In genomic region chrX:120664535-120664934, GRCh38 we compare ENCODE assay signal across 6 cellular contexts. TPM values are rescaled to one million over a fixed set of nuclear protein-coding genes. Genes with fewer than 3 reads are reported as not detected.
DNase-seq lines count a peak whose midpoint lies in the region; ATAC-seq and TF ChIP-seq lines count a peak whose summit lies in the region.
"Not testable (repeated sequence)": the region's sequence is repeated elsewhere in the genome, so short reads cannot be mapped to it uniquely, and the experiment has no call there.

No MANE protein-coding gene starts in this region.

- H3K79me2 ChIP-seq in ACC112 (ENCODE audit: control insufficient read depth, insufficient read depth, low read length, unreplicated experiment); HCT116 (ENCODE audit: insufficient read depth, low read length); OCI-LY7 (ENCODE audit: insufficient read depth, low read depth, low read length): not testable (repeated sequence)

- not testable (repeated sequence) for H3K9me3 Mint-ChIP-seq in activated naive CD4-positive, alpha-beta T cell treated with anti-CD3 and anti-CD28 coated beads for 36 hours; memory B cell

- not testable (repeated sequence) for H3K9me3 ChIP-seq in HCT116 (ENCODE audit: control insufficient read depth in 1 of 2, insufficient read depth in 1 of 2, low read depth in 1 of 2, low read length in 2 of 2); OCI-LY7 (ENCODE audit: low read length); adipocyte (ENCODE audit: control insufficient read depth, low read length)

- CTCF ChIA-PET in HCT116 (lab: Charles Lee): not testable (repeated sequence)
- CTCF ChIA-PET in OCI-LY7 (lab: Charles Lee; ENCODE audit: unreplicated experiment): interaction anchor here (1.0 kb wide), 1 partner anchor 178 kb away, joined by 3 read pairs; no protein-coding TSS in a partner anchor
- CTCF ChIA-PET in activated naive CD4-positive, alpha-beta T cell treated with anti-CD3 and anti-CD28 coated beads for 36 hours (lab: Charles Lee): interaction anchor here (0.7 to 2.2 kb wide), 4 partner anchors 9 to 193 kb away, joined by 3 to 6 read pairs (median 5); no protein-coding TSS in a partner anchor

- intact Hi-C loops in HCT116 (cut with micrococcal nuclease): loop anchor here (1.0 kb wide), 2 partner anchors 150 to 166 kb away; no protein-coding TSS in a partner anchor
- intact Hi-C loops in OCI-LY7 (cut with micrococcal nuclease; ENCODE audit: unreplicated experiment): loop anchor here (1.0 to 5.0 kb wide), 2 partner anchors 108 to 150 kb away; no protein-coding TSS in a partner anchor
- intact Hi-C loops in activated naive CD4-positive, alpha-beta T cell treated with anti-CD3 and anti-CD28 coated beads for 36 hours (cut with micrococcal nuclease): loop anchor here (1.0 to 10.0 kb wide), 2 partner anchors 166 to 280 kb away; no protein-coding TSS in a partner anchor

- not testable (repeated sequence) for H3K4me3 ChIP-seq in ACC112 (ENCODE audit: low read depth, low read length); HCT116 (replicated peaks in 1 of 2; ENCODE audit: low read depth in 1 of 2, low read length in 2 of 2); OCI-LY7 (ENCODE audit: low read depth, low read length, poor library complexity, severe bottlenecking); adipocyte (ENCODE audit: low read length)

- H3K4me1 Mint-ChIP-seq in activated naive CD4-positive, alpha-beta T cell treated with anti-CD3 and anti-CD28 coated beads for 36 hours (ENCODE audit: low read depth); memory B cell: not testable (repeated sequence)

- H3K4me2 ChIP-seq in HCT116 (ENCODE audit: low read length): not testable (repeated sequence)
- H3K4me2 ChIP-seq in OCI-LY7 (ENCODE audit: low read length): peak overlapping the region; percentile 42; the same call in 1 of the 2 replicates

- DNase-seq in HCT116 (ENCODE audit: low read depth, low spot score); OCI-LY7 (ENCODE audit: low spot score); activated naive CD4-positive, alpha-beta T cell treated with anti-CD3 and anti-CD28 coated beads for 36 hours; adipocyte (ENCODE audit: low read depth); memory B cell (ENCODE audit: low spot score in 2 of 2): not testable (repeated sequence)

- H2AFZ ChIP-seq in ACC112 (ENCODE audit: low read length, unreplicated experiment): not testable (repeated sequence)
- peak overlapping the region; percentile 82 for H2AFZ ChIP-seq in HCT116 (ENCODE audit: low read depth, low read length, poor library complexity, severe bottlenecking)
- H2AFZ ChIP-seq in OCI-LY7 (ENCODE audit: low read length): peak overlapping the region; percentile 67; the same call in 1 of the 2 replicates

- not testable (repeated sequence) for H3K4me1 ChIP-seq in ACC112 (ENCODE audit: control insufficient read depth, insufficient read depth, low read length, unreplicated experiment); HCT116 (ENCODE audit: control insufficient read depth in 1 of 2, insufficient read depth in 2 of 2, low read length in 2 of 2); OCI-LY7 (ENCODE audit: insufficient read depth, low read length, poor library complexity, severe bottlenecking); adipocyte (ENCODE audit: control insufficient read depth, insufficient read depth, low read length)

- H3K27me3 Mint-ChIP-seq in activated naive CD4-positive, alpha-beta T cell treated with anti-CD3 and anti-CD28 coated beads for 36 hours (ENCODE audit: low read depth); memory B cell: not testable (repeated sequence)

- ATAC-seq in HCT116; memory B cell (ENCODE audit: low read depth): not testable (repeated sequence)

- not testable (repeated sequence) for H3K9me2 ChIP-seq in HCT116 (ENCODE audit: insufficient read depth); OCI-LY7 (ENCODE audit: insufficient read depth, low read length)

- RAD21 ChIA-PET in HCT116 (lab: Charles Lee; ENCODE audit: low non-redundant PET in 1 of 2, low total read pairs in 2 of 2, uncharacterized antibody in 2 of 2, unreplicated experiment in 2 of 2): interaction anchor here in 1 of 2 experiments (0.6 kb wide), 1 partner anchor 14 kb away, joined by 3 read pairs; no protein-coding TSS in a partner anchor

- H3K27ac Mint-ChIP-seq in activated naive CD4-positive, alpha-beta T cell treated with anti-CD3 and anti-CD28 coated beads for 36 hours: peak overlapping the region; percentile 36
- peak overlapping the region; percentile 45 for H3K27ac Mint-ChIP-seq in memory B cell

- not testable (repeated sequence) for H3K9ac ChIP-seq in HCT116 (ENCODE audit: low read length)
- peak overlapping the region; percentile 54 for H3K9ac ChIP-seq in adipocyte (ENCODE audit: low read length)

- not testable (repeated sequence) for H3K27me3 ChIP-seq in ACC112 (ENCODE audit: insufficient read depth, low read length); HCT116 (ENCODE audit: insufficient read depth, low read length); adipocyte (replicated peaks; ENCODE audit: control insufficient read depth, insufficient read depth, low read length)

- H4K20me1 ChIP-seq in HCT116 (ENCODE audit: insufficient read depth); OCI-LY7 (ENCODE audit: insufficient read depth, low read length): not testable (repeated sequence)

- TF ChIP-seq RAD21 in HCT116 (IDR thresholded peaks at IDR 0.05; ENCODE audit: low read depth): not testable (repeated sequence)

- H3K27ac ChIP-seq in ACC112 (ENCODE audit: low read depth, low read length): 0 out of 2 replicates have a peak overlapping the region, but pooled peaks have one; percentile 27
- not testable (repeated sequence) for H3K27ac ChIP-seq in HCT116 (ENCODE audit: low read depth, low read length); OCI-LY7 (ENCODE audit: low read depth, low read length, poor library complexity, severe bottlenecking)

- BruUV-seq in HCT116 (replicated peaks; lab: Mats Ljungman, UMichigan); OCI-LY7 (replicated peaks; lab: Mats Ljungman, UMichigan): not testable (repeated sequence)

- H3K4me3 Mint-ChIP-seq in activated naive CD4-positive, alpha-beta T cell treated with anti-CD3 and anti-CD28 coated beads for 36 hours; memory B cell: not testable (repeated sequence)

- TF ChIP-seq CTCF in HCT116 (IDR thresholded peaks at IDR 0.05 in 2 of 3, conservative IDR thresholded peaks at IDR 0.05 in 1 of 3; ENCODE audit: borderline replicate concordance in 1 of 3, insufficient read depth in 1 of 3, low read depth in 2 of 3, low read length in 2 of 3); OCI-LY7 (conservative IDR thresholded peaks at IDR 0.05; ENCODE audit: low read length): not testable (repeated sequence)

- H3K36me3 ChIP-seq in ACC112 (ENCODE audit: insufficient read depth, low read length); HCT116 (ENCODE audit: control insufficient read depth in 1 of 2, insufficient read depth in 2 of 2, low read length in 2 of 2); OCI-LY7 (ENCODE audit: insufficient read depth, low read length); adipocyte (ENCODE audit: control insufficient read depth, insufficient read depth, low read length, severe bottlenecking): not testable (repeated sequence)

- not testable (repeated sequence) for TF ChIP-seq POLR2A in HCT116 (IDR thresholded peaks at IDR 0.05; ENCODE audit: borderline replicate concordance, extremely low read depth, insufficient read depth, insufficient read length)

- H3K36me3 Mint-ChIP-seq in activated naive CD4-positive, alpha-beta T cell treated with anti-CD3 and anti-CD28 coated beads for 36 hours (ENCODE audit: low read depth); memory B cell: not testable (repeated sequence)

- POLR2A ChIA-PET in HCT116 (lab: Charles Lee): not testable (repeated sequence)
- POLR2A ChIA-PET in OCI-LY7 (lab: Charles Lee): interaction anchor here (1.0 to 1.3 kb wide), 4 partner anchors 61 to 154 kb away, joined by 3 to 5 read pairs (median 4); partner anchors contain the start of gene MCTS1

RNA-seq across cellular contexts. Expression of gene C1GALT1C1, which starts 34.7 kb away (rescaled TPM):
- total RNA-seq in HCT116 (2021; ENCODE audit: unreplicated experiment): 15.4 TPM
- polyA plus RNA-seq in HCT116 (2012): 9.3 and 11.9 TPM in 2 replicates
- total RNA-seq in OCI-LY7 (2014; rRNA removed; shearing (Covaris generic)): 16.5 and 16.8 TPM in 2 replicates
- 10.9 and 11.8 TPM in 2 replicates for total RNA-seq in OCI-LY7 (2022)
- total RNA-seq in activated naive CD4-positive, alpha-beta T cell treated with anti-CD3 and anti-CD28 coated beads for 36 hours: 10 to 100 TPM; 11.7 TPM
